ENCODE assay signal across 1 cellular context in genomic region chr3:128402319-128402718, GRCh38.
TF ChIP-seq lines count a peak whose summit lies in the region.

No MANE protein-coding gene starts in this region.

TF ChIP-seq in HepG2, 621 proteins besides CTCF, POLR2A, EP300 and RAD21 (continued from another document):
- TF ChIP-seq ARID5B (CRISPR knock-in tag; IDR thresholded peaks at IDR 0.05) (peak; percentile 65), PHF8 (CRISPR knock-in tag; IDR thresholded peaks at IDR 0.05) (no peak), ARID4A (CRISPR knock-in tag; IDR thresholded peaks at IDR 0.05; ENCODE audit: borderline replicate concordance) (peak; percentile 29; the same call in 1 of the 2 replicates), FOXA1 (IDR thresholded peaks at IDR 0.05) (no peak), FOXA1 (CRISPR knock-in tag; IDR thresholded peaks at IDR 0.05) (peak; percentile 60; the same call in 1 of the 2 replicates), TFDP1 (CRISPR knock-in tag; IDR thresholded peaks at IDR 0.05; ENCODE audit: borderline replicate concordance) (peak; percentile 18; the same call in 1 of the 2 replicates), TCF7 (IDR thresholded peaks at IDR 0.05; ENCODE audit: low read depth) (peak; percentile 25; the same call in 1 of the 2 replicates)
